Comparison of ENCODE assay signal across 8 cellular contexts in the genomic region with DNA sequence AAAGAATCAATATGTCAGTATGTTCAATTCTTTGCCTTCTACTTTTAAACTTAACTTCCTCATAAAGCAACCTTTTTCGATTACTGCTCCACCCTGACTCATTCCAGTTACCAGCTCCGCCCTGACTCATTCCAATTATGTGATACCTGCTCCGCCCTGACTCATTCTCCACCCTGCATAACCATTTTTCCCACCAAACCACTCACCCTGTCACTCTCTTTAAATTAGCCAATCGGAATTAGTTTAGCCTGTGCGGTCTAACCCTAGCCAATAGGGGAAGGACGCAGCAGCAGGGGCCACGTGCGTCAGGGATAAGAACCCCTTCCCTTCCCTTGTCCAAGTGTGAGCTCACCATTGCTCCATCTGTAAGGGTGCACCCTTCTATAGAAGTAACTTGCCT.
DNase-seq lines count a peak whose midpoint lies in the region; ATAC-seq and TF ChIP-seq lines count a peak whose summit lies in the region.
"Not testable (repeated sequence)": the region's sequence is repeated elsewhere in the genome, so short reads cannot be mapped to it uniquely, and the experiment has no call there.

No MANE protein-coding gene starts in this region.

- H3K9me3 Mint-ChIP-seq in GM23338; activated T-helper 17 cell treated with anti-CD3 and anti-CD28 coated beads, Interleukin-2, amount 50 U/mL, for 72 hours; dendritic cell treated with granulocyte-macrophage colony-stimulating factor and Interleukin-4, amounts not matched to agents 40 ng/mL and 50 ng/mL, for 4 days: not testable (repeated sequence)

- H3K27me3 Mint-ChIP-seq in GM23338 (ENCODE audit: insufficient read depth, low read depth, poor library complexity); activated T-helper 17 cell treated with anti-CD3 and anti-CD28 coated beads, Interleukin-2, amount 50 U/mL, for 72 hours; dendritic cell treated with granulocyte-macrophage colony-stimulating factor and Interleukin-4, amounts not matched to agents 40 ng/mL and 50 ng/mL, for 4 days: not testable (repeated sequence)

- not testable (repeated sequence) for H3K9me2 ChIP-seq in GM23338 (ENCODE audit: insufficient read depth)

- not testable (repeated sequence) for H4K20me1 ChIP-seq in GM23338 (replicated peaks; ENCODE audit: insufficient read depth)

- peak overlapping the region; percentile 14; the same call in 1 of the 2 replicates for H3K27ac Mint-ChIP-seq in GM23338
- not testable (repeated sequence) for H3K27ac Mint-ChIP-seq in activated T-helper 17 cell treated with anti-CD3 and anti-CD28 coated beads, Interleukin-2, amount 50 U/mL, for 72 hours
- H3K27ac Mint-ChIP-seq in dendritic cell treated with granulocyte-macrophage colony-stimulating factor and Interleukin-4, amounts not matched to agents 40 ng/mL and 50 ng/mL, for 4 days, result peak overlapping the region; percentile 26

- TF ChIP-seq CTCF in GM23338 (conservative IDR thresholded peaks at IDR 0.05; ENCODE audit: low read depth in 2 of 2), result not testable (repeated sequence)

- H3K36me3 Mint-ChIP-seq in GM23338 (ENCODE audit: low read depth); activated T-helper 17 cell treated with anti-CD3 and anti-CD28 coated beads, Interleukin-2, amount 50 U/mL, for 72 hours (ENCODE audit: low read depth): not testable (repeated sequence)
- H3K36me3 Mint-ChIP-seq in dendritic cell treated with granulocyte-macrophage colony-stimulating factor and Interleukin-4, amounts not matched to agents 40 ng/mL and 50 ng/mL, for 4 days (ENCODE audit: low read depth), result peaks cover 17% of the 10 kb centered on the region

- not testable (repeated sequence) for H2AFZ ChIP-seq in GM23338

- H3F3A ChIP-seq in GM23338 (replicated peaks; ENCODE audit: low read depth), result not testable (repeated sequence)

- H3K4me3 ChIP-seq in GM23338; skeletal muscle satellite cell (ENCODE audit: low read length): not testable (repeated sequence)

- peaks cover 29% of the 10 kb centered on the region for H3K4me1 Mint-ChIP-seq in GM23338
- H3K4me1 Mint-ChIP-seq in activated T-helper 17 cell treated with anti-CD3 and anti-CD28 coated beads, Interleukin-2, amount 50 U/mL, for 72 hours, result not testable (repeated sequence)
- peaks cover 26% of the 10 kb centered on the region for H3K4me1 Mint-ChIP-seq in dendritic cell treated with granulocyte-macrophage colony-stimulating factor and Interleukin-4, amounts not matched to agents 40 ng/mL and 50 ng/mL, for 4 days (ENCODE audit: low read depth)

- H3K27ac ChIP-seq in GM23338 (ENCODE audit: low read depth), result not testable (repeated sequence)

- peak; percentile 41 for DNase-seq in AG08395 (ENCODE audit: low spot score)
- not testable (repeated sequence) for DNase-seq in GM23338 (ENCODE audit: low spot score)
- peak; percentile 95 for DNase-seq in M059J (ENCODE audit: low read depth)
- peak; percentile 90 for DNase-seq in RPMI7951 (ENCODE audit: low read depth)
- peak; percentile 93 for DNase-seq in iris pigment epithelial cell (ENCODE audit: low read depth)

- H3K9me3 ChIP-seq in skeletal muscle satellite cell (replicated peaks; ENCODE audit: low read length), result not testable (repeated sequence)

- not testable (repeated sequence) for H3K79me2 ChIP-seq in GM23338 (replicated peaks; ENCODE audit: insufficient read depth)

- not testable (repeated sequence) for H3K4me3 Mint-ChIP-seq in GM23338; activated T-helper 17 cell treated with anti-CD3 and anti-CD28 coated beads, Interleukin-2, amount 50 U/mL, for 72 hours; dendritic cell treated with granulocyte-macrophage colony-stimulating factor and Interleukin-4, amounts not matched to agents 40 ng/mL and 50 ng/mL, for 4 days

- peaks cover 13% of the 10 kb centered on the region for H3K4me1 ChIP-seq in GM23338 (ENCODE audit: insufficient read depth)
- H3K4me1 ChIP-seq in skeletal muscle satellite cell (ENCODE audit: control insufficient read depth, insufficient read depth, low read length), result peaks cover 49% of the 10 kb centered on the region

- not testable (repeated sequence) for H3K27me3 ChIP-seq in GM23338 (ENCODE audit: insufficient read depth); skeletal muscle satellite cell (ENCODE audit: control insufficient read depth, insufficient read depth, low read length)

- H3K9ac ChIP-seq in skeletal muscle satellite cell (ENCODE audit: low read depth, low read length), result peak overlapping the region; percentile 68

- H3K4me2 ChIP-seq in GM23338, result not testable (repeated sequence)
- peak overlapping the region; percentile 22 for H3K4me2 ChIP-seq in skeletal muscle satellite cell (ENCODE audit: low read length)

- not testable (repeated sequence) for ATAC-seq in GM23338
- ATAC-seq in activated T-helper 17 cell treated with anti-CD3 and anti-CD28 coated beads, Interleukin-2, amount 50 U/mL, for 72 hours (replicated peaks), result peak; percentile 69

- intact Hi-C loops in dendritic cell treated with granulocyte-macrophage colony-stimulating factor and Interleukin-4, amounts not matched to agents 40 ng/mL and 50 ng/mL, for 4 days (cut with micrococcal nuclease), result not testable (repeated sequence)

- H3K36me3 ChIP-seq in GM23338 (ENCODE audit: insufficient read depth); skeletal muscle satellite cell (ENCODE audit: insufficient read depth, low read length): not testable (repeated sequence)
